Comparison of ENCODE assay signal across 20 cellular contexts in genomic region chr22:19516378-19517170, GRCh38. TPM values are rescaled to one million over a fixed set of nuclear protein-coding genes. Genes with fewer than 3 reads are reported as not detected.
A peak's percentile ranks its signal among the peaks of the same experiment; 100 is the strongest.
DNase-seq lines count a peak whose midpoint lies in the region; ATAC-seq, FAIRE-seq and TF ChIP-seq lines count a peak whose summit lies in the region.
"Had no signal": no experiment of that assay in that cellular context is flagged by ENCODE, and none has a peak within 500 bp of the region (broad histone marks: within the 10 kb centered on the region; RNA-seq: fewer than 3 reads in every experiment).

No MANE protein-coding gene starts in this region.

- TF ChIP-seq CTCF in K562 (IDR thresholded peaks at IDR 0.05 in 2 of 3, conservative IDR thresholded peaks at IDR 0.05 in 1 of 3; ENCODE audit: insufficient read depth in 2 of 3, low read depth in 1 of 3, low read length in 3 of 3): no peak
- no peak for TF ChIP-seq CTCF in type B pancreatic cell (conservative IDR thresholded peaks at IDR 0.05)

- H3K27ac ChIP-seq in K562 (ENCODE audit: extremely low read depth, low read depth, low read length): no peak overlapping the region
- H3K27ac ChIP-seq: 22Rv1, BLaER1 had no signal

- no peaks in the 10 kb centered on the region for H3K9me3 ChIP-seq in K562 (replicated peaks; ENCODE audit: control insufficient read depth, insufficient read depth, low read depth, low read length)
- H3K9me3 ChIP-seq: BLaER1 had no signal

- TF ChIP-seq EP300 in K562 (IDR thresholded peaks at IDR 0.05; ENCODE audit: low read length): no peak

- no TSS peak for BruUV-seq in K562 (replicated peaks; lab: Mats Ljungman, UMichigan)

- peak; percentile 22; the same call in 1 of the 2 replicates for TF ChIP-seq POLR2A in K562 (conservative IDR thresholded peaks at IDR 0.05)

- H3K4me1 ChIP-seq in K562 (replicated peaks in 1 of 2; ENCODE audit: control insufficient read depth in 2 of 2, insufficient read depth in 2 of 2, low read length in 2 of 2): peaks cover 0 to 9% of the 10 kb centered on the region in 2 experiments; a peak in 1 of 5 replicates
- H3K4me1 ChIP-seq: BLaER1 had no signal

- 92% methylated on average over 19 of the region's 19 CpGs for WGBS in K562 (ENCODE audit: insufficient coverage, low coverage, missing lambda C conversion rate)

- DNase-seq in activated effector memory CD4-positive, alpha-beta T cell treated with anti-CD3 and anti-CD28 coated beads, Interleukin-2, amount 50 U/mL, for 16 hours: peak; percentile 38
- no peak for DNase-seq in activated effector memory CD4-positive, alpha-beta T cell treated with Interleukin-2 at 50 U/mL for 16 hours
- DNase-seq in K562 (ENCODE audit: extremely low read depth in 1 of 4, low spot score in 3 of 4): no peak
- peak; percentile 31 for DNase-seq in left lobe of liver (ENCODE audit: low spot score)
- DNase-seq in type B pancreatic cell (ENCODE audit: extremely low spot score, unreplicated experiment): peak; percentile 67
- DNase-seq in DMS114 treated with DMSO at 0.1 percent for 48 hours (lab: John Stamatoyannopoulos, UW; ENCODE audit: unreplicated experiment): no peak
- no peak for DNase-seq in activated CD8-positive, alpha-beta memory T cell treated with anti-CD3 and anti-CD28 coated beads, Interleukin-2, amount 50 U/mL, for 4 hours
- DNase-seq: AML-193, DMS 273 treated with DMSO at 0.1 percent for 48 hours, DMS79, HCEC 1CT, HFFc6 had no signal

- H2AFZ ChIP-seq in K562 (ENCODE audit: low read depth, low read length): no peak overlapping the region

- ATAC-seq in K562: no peak
- ATAC-seq in left lobe of liver: no peak
- no peak for ATAC-seq in GM19467 (IDR thresholded peaks at IDR 0.05; ENCODE audit: unreplicated experiment)

- H4K20me1 ChIP-seq in K562 (replicated peaks; ENCODE audit: control insufficient read depth, insufficient read depth, low read length): peaks cover 12% of the 10 kb centered on the region

- H3K27ac Mint-ChIP-seq in type B pancreatic cell: no peak overlapping the region
- H3K27ac Mint-ChIP-seq: HFFc6, IgD-negative memory B cell had no signal

- no peak for FAIRE-seq in K562 (lab: Jason Lieb, UNC)
- FAIRE-seq: G401.6, GM12891 had no signal

- POLR2A ChIA-PET in K562 (lab: Yijun Ruan, JAX): interaction anchor here (0.6 to 4.6 kb wide), 12 partner anchors 10 to 383 kb away, joined by 3 to 33 read pairs (median 4); partner anchors contain the start of genes CDC45 and SLC25A1

- no peak overlapping the region for H3K4me2 ChIP-seq in K562 (ENCODE audit: insufficient read depth, low read length)
- H3K4me2 ChIP-seq: BLaER1 had no signal

- intact Hi-C loops in K562 (cut with micrococcal nuclease): no loop called here

- no peaks in the 10 kb centered on the region for H3K27me3 ChIP-seq in K562 (ENCODE audit: control insufficient read depth in 2 of 2, insufficient read depth in 2 of 2, low read length in 2 of 2)
- H3K27me3 ChIP-seq: BLaER1 had no signal

- CTCF ChIA-PET in K562 (lab: Yijun Ruan, JAX; ENCODE audit: low intra/inter-chr PET ratio): no interaction called here

- peaks cover 6% of the 10 kb centered on the region for H3K9me3 Mint-ChIP-seq in type B pancreatic cell
- H3K9me3 Mint-ChIP-seq: HFFc6 had no signal

- H3K4me3 ChIP-seq in K562: no peak overlapping the region
- H3K4me3 ChIP-seq: BLaER1 had no signal

- no peaks in the 10 kb centered on the region for H3K27me3 Mint-ChIP-seq in type B pancreatic cell
- H3K27me3 Mint-ChIP-seq: IgD-negative memory B cell had no signal

- no peak overlapping the region for H3K4me3 Mint-ChIP-seq in type B pancreatic cell
- H3K4me3 Mint-ChIP-seq: HFFc6 had no signal

- peaks cover 9% of the 10 kb centered on the region for H3K36me3 Mint-ChIP-seq in type B pancreatic cell

- H3K36me3 ChIP-seq in K562 (ENCODE audit: control insufficient read depth, insufficient read depth, low read length): peaks cover 100% of the 10 kb centered on the region

- peak overlapping the region in 1 of 2 experiments; percentile 54; a peak in 2 of 4 replicates for H3K9ac ChIP-seq in K562 (ENCODE audit: insufficient read depth in 1 of 2, low read depth in 2 of 2, low read length in 2 of 2)
- H3K9ac ChIP-seq: BLaER1 had no signal

- in situ Hi-C loops in K562 (cut with MboI): no loop called here

- no peaks in the 10 kb centered on the region for H3K4me1 Mint-ChIP-seq in type B pancreatic cell (ENCODE audit: unreplicated experiment)

- H3K9me1 ChIP-seq in K562 (ENCODE audit: control insufficient read depth, insufficient read depth, low read length): peaks cover 7% of the 10 kb centered on the region

- no peaks in the 10 kb centered on the region for H3K79me2 ChIP-seq in K562 (ENCODE audit: control insufficient read depth, insufficient read depth, low read length)

- no peak for TF ChIP-seq RAD21 in K562 (CRISPR knock-in tag; conservative IDR thresholded peaks at IDR 0.05 in 1 of 2, IDR thresholded peaks at IDR 0.05 in 1 of 2)

TF ChIP-seq in K562, 482 proteins besides CTCF, POLR2A, EP300 and RAD21 (continues in another document):
- no peak for TF ChIP-seq NBN (IDR thresholded peaks at IDR 0.05; ENCODE audit: low read depth)

RNA-seq across cellular contexts. Expression of gene CLDN5, which starts 7.6 kb away (rescaled TPM):
- not detected in 2 replicates for total RNA-seq in K562 (2011; cell fraction: chromatin; rRNA removed; ENCODE audit: low replicate concordance)
- not detected in 2 replicates for total RNA-seq in K562 (2011; cell fraction: nucleolus; rRNA removed)
- total RNA-seq in K562 (2011; cell fraction: nucleoplasm; rRNA removed): not detected in 2 replicates
- not detected in 2 replicates for total RNA-seq in K562 (2014; rRNA removed)
- not detected in 2 replicates for total RNA-seq in K562 (2014; rRNA removed; fragmentation: Illumina TruSeq; extraction: Trizol)
- not detected in 2 replicates for total RNA-seq in K562 (2015; rRNA removed; fragmentation: Illumina TruSeq; extraction: Trizol)
- 0.16 and 0.20 TPM in 2 replicates for total RNA-seq in K562 (2021)
- polyA plus RNA-seq in K562 (2011; rRNA removed): not detected in 2 replicates
- polyA plus RNA-seq in K562 (2011; cell fraction: cytosol; rRNA removed): not detected in 2 replicates
- not detected in 2 replicates for polyA plus RNA-seq in K562 (2011; cell fraction: nucleus; rRNA removed)
- 0.08 and 0.18 TPM in 2 replicates for polyA plus RNA-seq in K562 (2012)
- not detected in 2 replicates for polyA plus RNA-seq in K562 (2014; fragmentation: Illumina TruSeq; extraction: Trizol)
- not detected for polyA plus RNA-seq in K562 (2014; fragmentation: Nextera tagmentation; extraction: Ambion mirVana)
- not detected in 2 replicates for polyA plus RNA-seq in K562 (2014; rRNA removed)
- not detected in 2 replicates for polyA minus RNA-seq in K562 (2011; rRNA and poly(A)+ RNA removed)
- polyA minus RNA-seq in K562 (2011; cell fraction: cytosol; rRNA and poly(A)+ RNA removed): not detected in 2 replicates
- polyA minus RNA-seq in K562 (2011; cell fraction: nucleus; rRNA and poly(A)+ RNA removed): not detected in 2 replicates
- total RNA-seq in left lobe of liver: 10.4 TPM
- 1.00 and 2.2 TPM in 2 replicates for total RNA-seq in type B pancreatic cell (ENCODE audit: low replicate concordance)
- total RNA-seq: H4, HT1080 had no signal

RNA-seq across cellular contexts. Expression of gene CDC45, which starts 36.9 kb away (rescaled TPM):
- total RNA-seq in K562 (2011; cell fraction: chromatin; rRNA removed; ENCODE audit: low replicate concordance): 810 and 853 TPM in 2 replicates
- 339 and 346 TPM in 2 replicates for total RNA-seq in K562 (2011; cell fraction: nucleolus; rRNA removed)
- total RNA-seq in K562 (2011; cell fraction: nucleoplasm; rRNA removed): 307 and 398 TPM in 2 replicates
- total RNA-seq in K562 (2014; rRNA removed): 415 and 450 TPM in 2 replicates
- total RNA-seq in K562 (2014; rRNA removed; fragmentation: Illumina TruSeq; extraction: Trizol): 263 and 295 TPM in 2 replicates
- 239 and 251 TPM in 2 replicates for total RNA-seq in K562 (2015; rRNA removed; fragmentation: Illumina TruSeq; extraction: Trizol)
- 312 and 319 TPM in 2 replicates for total RNA-seq in K562 (2021)
- 580 and 584 TPM in 2 replicates for polyA plus RNA-seq in K562 (2011; rRNA removed)
- 370 and 430 TPM in 2 replicates for polyA plus RNA-seq in K562 (2011; cell fraction: cytosol; rRNA removed)
- 642 and 944 TPM in 2 replicates for polyA plus RNA-seq in K562 (2011; cell fraction: nucleus; rRNA removed)
- polyA plus RNA-seq in K562 (2012): 267 and 326 TPM in 2 replicates
- 412 and 430 TPM in 2 replicates for polyA plus RNA-seq in K562 (2014; fragmentation: Illumina TruSeq; extraction: Trizol)
- 100 to 1,000 TPM; 276 to 465 TPM for polyA plus RNA-seq in K562 (2014; fragmentation: Nextera tagmentation; extraction: Ambion mirVana)
- 410 and 427 TPM in 2 replicates for polyA plus RNA-seq in K562 (2014; rRNA removed)
- polyA minus RNA-seq in K562 (2011; rRNA and poly(A)+ RNA removed): 415 and 540 TPM in 2 replicates
- 153 and 162 TPM in 2 replicates for polyA minus RNA-seq in K562 (2011; cell fraction: cytosol; rRNA and poly(A)+ RNA removed)
- polyA minus RNA-seq in K562 (2011; cell fraction: nucleus; rRNA and poly(A)+ RNA removed): 185 and 445 TPM in 2 replicates
- 0.65 TPM for total RNA-seq in left lobe of liver
- total RNA-seq in type B pancreatic cell (ENCODE audit: low replicate concordance): 10.6 and 19.0 TPM in 2 replicates

RNA-seq across cellular contexts. Expression of gene UFD1, which starts 37.6 kb away (rescaled TPM):
- total RNA-seq in K562 (2011; cell fraction: chromatin; rRNA removed; ENCODE audit: low replicate concordance): 307 and 375 TPM in 2 replicates
- total RNA-seq in K562 (2011; cell fraction: nucleolus; rRNA removed): 219 and 230 TPM in 2 replicates
- 278 and 374 TPM in 2 replicates for total RNA-seq in K562 (2011; cell fraction: nucleoplasm; rRNA removed)
- total RNA-seq in K562 (2014; rRNA removed) (238 and 290 TPM in 2 replicates), K562 (2014; rRNA removed; fragmentation: Illumina TruSeq; extraction: Trizol) (361 and 365 TPM in 2 replicates), K562 (2015; rRNA removed; fragmentation: Illumina TruSeq; extraction: Trizol) (330 and 363 TPM in 2 replicates), K562 (2021) (284 and 307 TPM in 2 replicates), left lobe of liver (28.4 TPM), type B pancreatic cell (ENCODE audit: low replicate concordance) (52.4 and 56.1 TPM in 2 replicates)
- polyA plus RNA-seq in K562 (2011; rRNA removed) (428 and 564 TPM in 2 replicates), K562 (2014; fragmentation: Illumina TruSeq; extraction: Trizol) (551 and 645 TPM in 2 replicates), K562 (2014; fragmentation: Nextera tagmentation; extraction: Ambion mirVana) (100 to 1,000 TPM; 503 to 627 TPM), K562 (2014; rRNA removed) (321 and 446 TPM in 2 replicates)
- 516 and 625 TPM in 2 replicates for polyA plus RNA-seq in K562 (2011; cell fraction: cytosol; rRNA removed)
- 577 and 723 TPM in 2 replicates for polyA plus RNA-seq in K562 (2011; cell fraction: nucleus; rRNA removed)
- polyA plus RNA-seq in K562 (2012): 381 and 502 TPM in 2 replicates
- polyA minus RNA-seq in K562 (2011; rRNA and poly(A)+ RNA removed): 432 and 439 TPM in 2 replicates
- 143 and 172 TPM in 2 replicates for polyA minus RNA-seq in K562 (2011; cell fraction: cytosol; rRNA and poly(A)+ RNA removed)
- 99.8 and 195 TPM in 2 replicates for polyA minus RNA-seq in K562 (2011; cell fraction: nucleus; rRNA and poly(A)+ RNA removed)

Comparison
In these comparisons a context has a peak if more than half of its experiments do, and no peak if none do; other contexts are left out.
1. DNase-seq: peak in activated effector memory CD4-positive, alpha-beta T cell treated with anti-CD3 and anti-CD28 coated beads, Interleukin-2, amount 50 U/mL, for 16 hours (single experiment), left lobe of liver (single experiment) and type B pancreatic cell (single experiment); none in activated effector memory CD4-positive, alpha-beta T cell treated with Interleukin-2 at 50 U/mL for 16 hours (single experiment), K562 (0 of 4), DMS114 treated with DMSO at 0.1 percent for 48 hours (single experiment) and activated CD8-positive, alpha-beta memory T cell treated with anti-CD3 and anti-CD28 coated beads, Interleukin-2, amount 50 U/mL, for 4 hours (single experiment).
2. RNA of gene CDC45, which starts 36.9 kb away (total RNA-seq): 239 to 853 TPM in K562; 10.6 to 19.0 TPM in type B pancreatic cell and 0.65 TPM in left lobe of liver (single experiment); every median in the first group is over 10 times any median in the second.